15 cellular contexts compared by ENCODE assay signal in the genomic region with DNA sequence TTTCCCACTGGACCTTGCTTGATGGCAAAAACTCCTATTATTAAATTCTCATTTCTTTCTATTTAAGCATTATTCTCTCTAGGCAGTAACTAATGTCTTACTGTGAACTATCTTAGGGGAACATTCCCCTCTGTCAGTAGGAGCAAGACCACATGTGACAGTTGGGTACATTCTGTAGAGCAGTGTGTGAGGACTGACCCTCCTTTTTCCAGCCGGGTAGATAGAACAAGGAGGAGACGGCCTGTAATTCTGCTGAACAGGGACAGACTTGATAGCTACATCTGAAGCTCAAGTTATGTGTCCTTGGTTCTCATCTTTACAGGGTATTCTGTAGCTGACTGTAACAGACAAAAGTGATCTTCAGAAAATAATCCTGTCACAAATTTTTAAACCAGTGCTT. TPM values are rescaled to one million over a fixed set of nuclear protein-coding genes. Genes with fewer than 3 reads are reported as not detected.
DNase-seq lines count a peak whose midpoint lies in the region; ATAC-seq and TF ChIP-seq lines count a peak whose summit lies in the region.
"Had no signal": no experiment of that assay in that cellular context is flagged by ENCODE, and none has a peak within 500 bp of the region (broad histone marks: within the 10 kb centered on the region; RNA-seq: fewer than 3 reads in every experiment).

No MANE protein-coding gene starts in this region.

- H4K5ac ChIP-seq in IMR-90 (ENCODE audit: low read depth, low read length): no peak overlapping the region

- H4K91ac ChIP-seq in IMR-90 (ENCODE audit: insufficient read depth, low read depth, low read length): no peak overlapping the region

- H2BK20ac ChIP-seq in IMR-90 (ENCODE audit: low read depth, low read length): 0 out of 2 replicates have a peak overlapping the region, but pooled peaks have one; percentile 13

- ATAC-seq in IMR-90 (ENCODE audit: low read depth) (no peak), lower lobe of right lung (no peak), HG03139 (IDR thresholded peaks at IDR 0.05; ENCODE audit: unreplicated experiment) (no peak)
- ATAC-seq in stimulated activated naive CD8-positive, alpha-beta T cell treated with anti-CD3 and anti-CD28 coated beads, Interleukin-15, amount 100 ng/mL, for 72 hours: no peak

- DNase-seq in IMR-90 (no peak), caudate nucleus (lab: John Stamatoyannopoulos, UW) (no peak), lower lobe of right lung (no peak), MV-4-11 (lab: John Stamatoyannopoulos, UW) (no peak), lower leg skin (ENCODE audit: low spot score in 2 of 2) (no peak)
- no peak for DNase-seq in stimulated activated naive CD8-positive, alpha-beta T cell treated with anti-CD3 and anti-CD28 coated beads, Interleukin-15, amount 100 ng/mL, for 72 hours
- no peak for DNase-seq in activated CD8-positive, alpha-beta memory T cell treated with anti-CD3 and anti-CD28 coated beads, Interleukin-2, amount 50 U/mL, for 48 hours
- DNase-seq: activated CD4-positive, CD25-positive, alpha-beta regulatory T cell treated with anti-CD3 and anti-CD28 coated beads, Interleukin-2, amount 50 U/mL, for 72 hours; activated gamma-delta T cell; NCI-H187; NK-92 treated with Interleukin-12 subunit alpha and Interleukin-12 subunit beta, amount 100 ng/mL, for 24 hours; small intestine had no signal

- dilution Hi-C loops in IMR-90 (cut with HindIII; ENCODE audit: low sequenced_read_pairs, unreplicated experiment): no loop called here

- no peak overlapping the region for H3K56ac ChIP-seq in IMR-90 (ENCODE audit: extremely low read depth, insufficient read depth, low read length)

- H3K9me1 ChIP-seq in IMR-90 (ENCODE audit: insufficient read depth, low read length): peaks cover 8% of the 10 kb centered on the region

- no CpG with 5 or more reads among the region's 2 CpGs for WGBS in IMR-90 (ENCODE audit: extremely low coverage in 2 of 2, insufficient read length in 1 of 2), 2 experiments
- WGBS in lower leg skin, 2 donors: 87 to 95% methylated on average over 2 of the region's 2 CpGs

- H2BK5ac ChIP-seq in IMR-90 (ENCODE audit: low read depth, low read length, poor library complexity, severe bottlenecking): no peak overlapping the region

- no peak overlapping the region for H2AFZ ChIP-seq in IMR-90 (replicated peaks; ENCODE audit: low read length, poor library complexity)

- H2AK5ac ChIP-seq in IMR-90 (ENCODE audit: low read depth, low read length): peak overlapping the region; percentile 58

- intact Hi-C loops in IMR-90 (cut with micrococcal nuclease) (no loop called here), lower lobe of right lung (cut with DNase I) (no loop called here), lower leg skin (cut with DNase I; ENCODE audit: low total_unique reads) (no loop called here)

- TF ChIP-seq POLR2A in IMR-90 (IDR thresholded peaks at IDR 0.05; ENCODE audit: low read depth, low read length): no peak
- no peak for TF ChIP-seq POLR2A in lower leg skin (IDR thresholded peaks at IDR 0.05)

- H3K4me1 Mint-ChIP-seq in stimulated activated naive CD8-positive, alpha-beta T cell treated with anti-CD3 and anti-CD28 coated beads, Interleukin-15, amount 100 ng/mL, for 72 hours: peaks cover 44% of the 10 kb centered on the region

- H3K4ac ChIP-seq in IMR-90 (ENCODE audit: low read depth, low read length): peak overlapping the region; percentile 54

- no peak overlapping the region for H2BK15ac ChIP-seq in IMR-90 (ENCODE audit: low read depth, low read length)

- H2BK120ac ChIP-seq in IMR-90 (ENCODE audit: low read depth, low read length): no peak overlapping the region

- no peak overlapping the region for H2AK9ac ChIP-seq in IMR-90 (replicated peaks; ENCODE audit: low read depth, low read length, poor library complexity)

- in situ Hi-C loops in IMR-90 (cut with MboI; ENCODE audit: low sequenced_read_pairs): no loop called here

- H3K27ac ChIP-seq in IMR-90 (ENCODE audit: insufficient read depth, low read length): no peak overlapping the region
- peak overlapping the region; percentile 37 for H3K27ac ChIP-seq in caudate nucleus (ENCODE audit: low read depth, low read length)
- peak overlapping the region; percentile 75 for H3K27ac ChIP-seq in lower lobe of right lung

- TF ChIP-seq CTCF in IMR-90 (conservative IDR thresholded peaks at IDR 0.05; ENCODE audit: low read depth, low read length): no peak
- TF ChIP-seq CTCF in lower lobe of right lung (IDR thresholded peaks at IDR 0.05): no peak
- no peak for TF ChIP-seq CTCF in lower leg skin (IDR thresholded peaks at IDR 0.05)

- H4K8ac ChIP-seq in IMR-90 (ENCODE audit: low read depth in 2 of 2, low read length in 2 of 2): no peak overlapping the region

- no peak overlapping the region for H3K4me3 ChIP-seq in IMR-90 (ENCODE audit: insufficient read depth, low read depth, low read length)
- no peak overlapping the region for H3K4me3 ChIP-seq in lower lobe of right lung
- H3K4me3 ChIP-seq in lower leg skin (ENCODE audit: low read depth, poor library complexity, severe bottlenecking): no peak overlapping the region

- H3K27me3 ChIP-seq in IMR-90 (ENCODE audit: control insufficient read depth, insufficient read depth, low read length) (no peaks in the 10 kb centered on the region), lower lobe of right lung (ENCODE audit: low read depth) (no peaks in the 10 kb centered on the region)

- no peak overlapping the region for H3K4me2 ChIP-seq in IMR-90 (ENCODE audit: low read depth, low read length)

- H3K14ac ChIP-seq in IMR-90 (replicated peaks; ENCODE audit: low read depth, low read length): no peak overlapping the region

- peak overlapping the region in 1 of 2 donors; percentile 86 for H3K27ac Mint-ChIP-seq in stimulated activated naive CD8-positive, alpha-beta T cell treated with anti-CD3 and anti-CD28 coated beads, Interleukin-15, amount 100 ng/mL, for 72 hours
- H3K27ac Mint-ChIP-seq: IgD-negative memory B cell had no signal

- BruUV-seq in IMR-90 (replicated peaks; lab: Mats Ljungman, UMichigan): no TSS peak

- no peak overlapping the region for H3K18ac ChIP-seq in IMR-90 (ENCODE audit: low read depth, low read length)

- peak overlapping the region; percentile 37; the same call in 1 of the 2 replicates for H3K23ac ChIP-seq in IMR-90 (ENCODE audit: low read depth, low read length)

- CTCF ChIA-PET in IMR-90 (lab: Yijun Ruan, JAX): no interaction called here

- H3K36me3 ChIP-seq in IMR-90 (ENCODE audit: control insufficient read depth, insufficient read depth, low read length) (no peaks in the 10 kb centered on the region), lower lobe of right lung (no peaks in the 10 kb centered on the region)

- H3K27me3 Mint-ChIP-seq in stimulated activated naive CD8-positive, alpha-beta T cell treated with anti-CD3 and anti-CD28 coated beads, Interleukin-15, amount 100 ng/mL, for 72 hours: no peaks in the 10 kb centered on the region
- H3K27me3 Mint-ChIP-seq: CD8-positive, alpha-beta memory T cell had no signal

- peaks cover 32 to 55% of the 10 kb centered on the region in 2 experiments for H3K79me1 ChIP-seq in IMR-90 (ENCODE audit: low read depth in 1 of 2, low read length in 2 of 2)

- no peaks in the 10 kb centered on the region for H3K9me3 Mint-ChIP-seq in stimulated activated naive CD8-positive, alpha-beta T cell treated with anti-CD3 and anti-CD28 coated beads, Interleukin-15, amount 100 ng/mL, for 72 hours
- H3K9me3 Mint-ChIP-seq: CD8-positive, alpha-beta memory T cell had no signal

- POLR2A ChIA-PET in IMR-90 (lab: Charles Lee; ENCODE audit: unreplicated experiment): no interaction called here

- peaks cover 11% of the 10 kb centered on the region; the same call in 1 of the 2 replicates for H4K20me1 ChIP-seq in IMR-90 (ENCODE audit: insufficient read depth, low read length)

- no peaks in the 10 kb centered on the region for H3K9me3 ChIP-seq in IMR-90 (ENCODE audit: control insufficient read depth, insufficient read depth, low read length)
- H3K9me3 ChIP-seq in lower lobe of right lung: no peaks in the 10 kb centered on the region

- peak overlapping the region; percentile 59 to 65 for H3K4me3 Mint-ChIP-seq in stimulated activated naive CD8-positive, alpha-beta T cell treated with anti-CD3 and anti-CD28 coated beads, Interleukin-15, amount 100 ng/mL, for 72 hours

- H3K4me1 ChIP-seq in IMR-90 (ENCODE audit: control insufficient read depth, insufficient read depth, low read length) (peaks cover 8% of the 10 kb centered on the region), lower lobe of right lung (peaks cover 88% of the 10 kb centered on the region)

- TF ChIP-seq RAD21 in IMR-90 (IDR thresholded peaks at IDR 0.05; ENCODE audit: low read length): no peak

- H3K9ac ChIP-seq in IMR-90 (ENCODE audit: low read depth, low read length): no peak overlapping the region

TF ChIP-seq in IMR-90, 13 proteins besides CTCF, POLR2A, EP300 and RAD21 (continues in another document):
- TF ChIP-seq CHD1 (IDR thresholded peaks at IDR 0.05; ENCODE audit: low read depth, low read length): no peak
- no peak for TF ChIP-seq CEBPB (IDR thresholded peaks at IDR 0.05; ENCODE audit: low read depth, low read length)
- TF ChIP-seq, protein P1, sequence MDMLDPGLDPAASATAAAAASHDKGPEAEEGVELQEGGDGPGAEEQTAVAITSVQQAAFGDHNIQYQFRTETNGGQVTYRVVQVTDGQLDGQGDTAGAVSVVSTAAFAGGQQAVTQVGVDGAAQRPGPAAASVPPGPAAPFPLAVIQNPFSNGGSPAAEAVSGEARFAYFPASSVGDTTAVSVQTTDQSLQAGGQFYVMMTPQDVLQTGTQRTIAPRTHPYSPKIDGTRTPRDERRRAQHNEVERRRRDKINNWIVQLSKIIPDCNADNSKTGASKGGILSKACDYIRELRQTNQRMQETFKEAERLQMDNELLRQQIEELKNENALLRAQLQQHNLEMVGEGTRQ (IDR thresholded peaks at IDR 0.05; ENCODE audit: low read depth, low read length): no peak
- TF ChIP-seq MAFK (IDR thresholded peaks at IDR 0.05; ENCODE audit: low read depth, low read length): no peak
- TF ChIP-seq RCOR1 (IDR thresholded peaks at IDR 0.05; ENCODE audit: insufficient replicate concordance, low read length): no peak
- TF ChIP-seq, protein P2, sequence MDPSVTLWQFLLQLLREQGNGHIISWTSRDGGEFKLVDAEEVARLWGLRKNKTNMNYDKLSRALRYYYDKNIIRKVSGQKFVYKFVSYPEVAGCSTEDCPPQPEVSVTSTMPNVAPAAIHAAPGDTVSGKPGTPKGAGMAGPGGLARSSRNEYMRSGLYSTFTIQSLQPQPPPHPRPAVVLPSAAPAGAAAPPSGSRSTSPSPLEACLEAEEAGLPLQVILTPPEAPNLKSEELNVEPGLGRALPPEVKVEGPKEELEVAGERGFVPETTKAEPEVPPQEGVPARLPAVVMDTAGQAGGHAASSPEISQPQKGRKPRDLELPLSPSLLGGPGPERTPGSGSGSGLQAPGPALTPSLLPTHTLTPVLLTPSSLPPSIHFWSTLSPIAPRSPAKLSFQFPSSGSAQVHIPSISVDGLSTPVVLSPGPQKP (IDR thresholded peaks at IDR 0.05; ENCODE audit: borderline replicate concordance, low read depth, low read length): no peak
- TF ChIP-seq RFX5 (IDR thresholded peaks at IDR 0.05; ENCODE audit: low read depth, low read length): no peak

RNA-seq across cellular contexts. Expression of a gene that starts 43.3 kb away (rescaled TPM):
- total RNA-seq in IMR-90 (2012; rRNA removed) (22.2 and 24.6 TPM in 2 replicates), lower lobe of right lung (90.7 TPM), lower leg skin (10 to 100 TPM; 20.5 to 47.5 (median 38.8) TPM)
- 3.9 and 4.7 TPM in 2 replicates for polyA plus RNA-seq in IMR-90 (2012; rRNA removed)
- 1.6 and 2.5 TPM in 2 replicates for polyA plus RNA-seq in IMR-90 (2012; cell fraction: cytosol; rRNA removed)
- 1.7 and 5.1 TPM in 2 replicates for polyA plus RNA-seq in IMR-90 (2012; cell fraction: nucleus; rRNA removed; ENCODE audit: low replicate concordance)
